In the genomic region with DNA sequence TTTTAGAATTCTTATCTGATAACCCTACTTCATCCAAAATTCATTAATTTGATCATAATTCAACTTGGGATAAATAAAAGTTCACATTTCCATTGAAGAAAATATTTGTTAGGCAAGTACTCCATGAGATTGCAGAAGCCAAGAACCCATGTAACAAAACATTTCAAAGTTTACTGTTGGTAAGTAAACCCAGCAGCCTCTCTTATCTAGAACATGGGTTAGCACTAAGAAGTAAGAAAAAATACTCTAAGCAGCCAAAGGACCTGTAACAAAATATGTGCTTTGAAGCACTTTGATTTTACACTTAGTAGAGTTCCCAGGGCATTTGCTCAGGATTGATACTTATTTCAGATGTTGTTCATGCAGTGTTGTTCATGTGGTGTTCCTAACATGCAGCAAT, we compare ENCODE assay signal across 22 cellular contexts. TPM values are rescaled to one million over a fixed set of nuclear protein-coding genes. Genes with fewer than 3 reads are reported as not detected.
DNase-seq lines count a peak whose midpoint lies in the region; ATAC-seq and TF ChIP-seq lines count a peak whose summit lies in the region.
"Had no signal": no experiment of that assay in that cellular context is flagged by ENCODE, and none has a peak within 500 bp of the region (broad histone marks: within the 10 kb centered on the region; RNA-seq: fewer than 3 reads in every experiment).

No MANE protein-coding gene starts in this region.

- peak overlapping the region; percentile 16 for H3K4me2 ChIP-seq in hepatocyte

- no peaks in the 10 kb centered on the region for H3K36me3 ChIP-seq in CD8-positive, alpha-beta memory T cell (ENCODE audit: insufficient read depth, low read length)
- no peaks in the 10 kb centered on the region for H3K36me3 ChIP-seq in hepatocyte (replicated peaks; ENCODE audit: insufficient read depth, low read depth)
- H3K36me3 ChIP-seq: cardiac muscle cell, ovary, transverse colon had no signal

- no peak overlapping the region for H3K27ac ChIP-seq in CD8-positive, alpha-beta memory T cell (ENCODE audit: low read depth, low read length)
- H3K27ac ChIP-seq in hepatocyte, result no peak overlapping the region
- H3K27ac ChIP-seq: C4-2B, cardiac muscle cell, ovary, transverse colon had no signal

- H3K27ac Mint-ChIP-seq in activated T-cell treated with anti-CD3 and anti-CD28 coated beads, Interleukin-2, amount 50 U/mL, for 24 hours, result peak overlapping the region; percentile 26
- peak overlapping the region in 5 of 8 donors; percentile 8 to 62 (median 17) for H3K27ac Mint-ChIP-seq in CD8-positive, alpha-beta memory T cell
- H3K27ac Mint-ChIP-seq in stimulated activated memory B cell treated with anti-CD40 and anti-IgM and Interleukin-4, amounts not matched to agents 10 μg/mL and 1 μg/mL and 100 μg/mL, for 72 hours, result peak overlapping the region; percentile 18

- H3K79me2 ChIP-seq in hepatocyte, result peaks cover 100% of the 10 kb centered on the region

- H3K4me1 Mint-ChIP-seq in activated T-cell treated with anti-CD3 and anti-CD28 coated beads, Interleukin-2, amount 50 U/mL, for 24 hours (ENCODE audit: low read depth), result peaks cover 85% of the 10 kb centered on the region
- H3K4me1 Mint-ChIP-seq in CD8-positive, alpha-beta memory T cell, result peaks cover 86 to 95% (median 93%) of the 10 kb centered on the region in 3 donors
- H3K4me1 Mint-ChIP-seq in stimulated activated memory B cell treated with anti-CD40 and anti-IgM and Interleukin-4, amounts not matched to agents 10 μg/mL and 1 μg/mL and 100 μg/mL, for 72 hours, result peaks cover 86% of the 10 kb centered on the region

- CTCF ChIA-PET in CD8-positive, alpha-beta memory T cell (lab: Charles Lee), result no interaction called here

- POLR2A ChIA-PET in CD8-positive, alpha-beta memory T cell (lab: Charles Lee), result no interaction called here

- ATAC-seq in stimulated activated memory B cell treated with anti-CD40 and anti-IgM and Interleukin-4, amounts not matched to agents 10 μg/mL and 1 μg/mL and 100 μg/mL, for 72 hours, result no peak
- ATAC-seq in GM18909 (IDR thresholded peaks at IDR 0.05; ENCODE audit: poor library complexity, unreplicated experiment), result no peak
- ATAC-seq: natural killer cell had no signal

- H2AFZ ChIP-seq in hepatocyte, result no peak overlapping the region

- no peak for DNase-seq in activated T-cell treated with anti-CD3 and anti-CD28 coated beads, Interleukin-2, amount 50 U/mL, for 24 hours
- DNase-seq in activated T-cell treated with anti-CD3 and anti-CD28 coated beads, Interleukin-2, amount 50 U/mL, for 48 hours, result no peak
- DNase-seq in CD8-positive, alpha-beta memory T cell, result no peak
- DNase-seq in hepatocyte (ENCODE audit: low spot score) (no peak), cerebellar cortex (ENCODE audit: low spot score) (no peak)
- DNase-seq in stimulated activated naive CD4-positive, alpha-beta T cell treated with Interleukin-2 at 50 U/mL for 16 hours (lab: John Stamatoyannopoulos, UW), result no peak
- DNase-seq: ACHN; KBM-7; mesendoderm; MV-4-11; natural killer cell; NCI-H1694; NCI-H526 treated with DMSO at 0.1 percent for 48 hours; ovary; right cardiac atrium; stimulated activated CD4-positive, alpha-beta T cell treated with anti-CD3 and anti-CD28 coated beads, Interleukin-12 subunit alpha, Interleukin-12 subunit beta, amount 100 ng/mL, for 4 hours; stimulated activated CD4-positive, alpha-beta T cell treated with anti-CD3 and anti-CD28 coated beads, Interleukin-4, amount 100 ng/mL, for 4 hours; transverse colon had no signal

- no peaks in the 10 kb centered on the region for H3K9me3 ChIP-seq in CD8-positive, alpha-beta memory T cell (ENCODE audit: low read length)
- H3K9me3 ChIP-seq in hepatocyte (ENCODE audit: low read depth), result no peaks in the 10 kb centered on the region
- H3K9me3 ChIP-seq: ovary, transverse colon had no signal

- no peaks in the 10 kb centered on the region for H3K27me3 ChIP-seq in CD8-positive, alpha-beta memory T cell (ENCODE audit: insufficient read depth, low read length, poor library complexity, severe bottlenecking)
- H3K27me3 ChIP-seq in hepatocyte, result no peaks in the 10 kb centered on the region
- H3K27me3 ChIP-seq: cardiac muscle cell, ovary, transverse colon had no signal

- H3K4me1 ChIP-seq in CD8-positive, alpha-beta memory T cell (ENCODE audit: insufficient read depth, low read length), result peaks cover 81% of the 10 kb centered on the region
- peaks cover 31% of the 10 kb centered on the region for H3K4me1 ChIP-seq in hepatocyte (ENCODE audit: insufficient read depth)

- no peak overlapping the region for H3K4me3 Mint-ChIP-seq in activated T-cell treated with anti-CD3 and anti-CD28 coated beads, Interleukin-2, amount 50 U/mL, for 24 hours
- peak overlapping the region in 5 of 7 donors; percentile 8 to 79 (median 13) for H3K4me3 Mint-ChIP-seq in CD8-positive, alpha-beta memory T cell
- no peak overlapping the region for H3K4me3 Mint-ChIP-seq in stimulated activated memory B cell treated with anti-CD40 and anti-IgM and Interleukin-4, amounts not matched to agents 10 μg/mL and 1 μg/mL and 100 μg/mL, for 72 hours
- H3K4me3 Mint-ChIP-seq: natural killer cell had no signal

- H3K27me3 Mint-ChIP-seq in activated T-cell treated with anti-CD3 and anti-CD28 coated beads, Interleukin-2, amount 50 U/mL, for 24 hours, result no peaks in the 10 kb centered on the region
- H3K27me3 Mint-ChIP-seq in CD8-positive, alpha-beta memory T cell, result no peaks in the 10 kb centered on the region
- H3K27me3 Mint-ChIP-seq in stimulated activated memory B cell treated with anti-CD40 and anti-IgM and Interleukin-4, amounts not matched to agents 10 μg/mL and 1 μg/mL and 100 μg/mL, for 72 hours, result no peaks in the 10 kb centered on the region

- peak overlapping the region; percentile 14 for H3K4me3 ChIP-seq in CD8-positive, alpha-beta memory T cell (ENCODE audit: low read length)
- H3K4me3 ChIP-seq in hepatocyte, result no peak overlapping the region
- H3K4me3 ChIP-seq: cardiac muscle cell, ovary, transverse colon had no signal

- H4K20me1 ChIP-seq in hepatocyte (ENCODE audit: insufficient read depth, poor library complexity, severe bottlenecking), result peaks cover 53% of the 10 kb centered on the region

- TF ChIP-seq CTCF in hepatocyte (IDR thresholded peaks at IDR 0.05; ENCODE audit: poor library complexity), result no peak

- H3K36me3 Mint-ChIP-seq in activated T-cell treated with anti-CD3 and anti-CD28 coated beads, Interleukin-2, amount 50 U/mL, for 24 hours (ENCODE audit: low read depth), result peaks cover 14% of the 10 kb centered on the region
- peaks cover 0 to 16% (median 3%) of the 10 kb centered on the region in 3 donors for H3K36me3 Mint-ChIP-seq in CD8-positive, alpha-beta memory T cell
- peaks cover 24% of the 10 kb centered on the region for H3K36me3 Mint-ChIP-seq in stimulated activated memory B cell treated with anti-CD40 and anti-IgM and Interleukin-4, amounts not matched to agents 10 μg/mL and 1 μg/mL and 100 μg/mL, for 72 hours
- H3K36me3 Mint-ChIP-seq: natural killer cell had no signal

- H3K9me2 ChIP-seq in hepatocyte (replicated peaks; ENCODE audit: insufficient read depth), result no peaks in the 10 kb centered on the region

- no peaks in the 10 kb centered on the region for H3K9me3 Mint-ChIP-seq in activated T-cell treated with anti-CD3 and anti-CD28 coated beads, Interleukin-2, amount 50 U/mL, for 24 hours
- H3K9me3 Mint-ChIP-seq in CD8-positive, alpha-beta memory T cell, result no peaks in the 10 kb centered on the region
- no peaks in the 10 kb centered on the region for H3K9me3 Mint-ChIP-seq in stimulated activated memory B cell treated with anti-CD40 and anti-IgM and Interleukin-4, amounts not matched to agents 10 μg/mL and 1 μg/mL and 100 μg/mL, for 72 hours
- H3K9me3 Mint-ChIP-seq: natural killer cell had no signal

RNA-seq across cellular contexts. Expression of a gene that starts 8.7 kb away (rescaled TPM):
- 10 to 100 TPM; 18.1 to 18.7 TPM for total RNA-seq in CD8-positive, alpha-beta memory T cell
- 34.6 TPM for polyA plus RNA-seq in CD8-positive, alpha-beta memory T cell
- total RNA-seq in hepatocyte, result 36.0 and 38.2 TPM in 2 replicates
- 11.2 and 12.0 TPM in 2 replicates for polyA plus RNA-seq in hepatocyte

Comparison
In these comparisons a context has a peak if more than half of its experiments do, and no peak if none do; other contexts are left out.
1. H3K4me3 Mint-ChIP-seq: peak in CD8-positive, alpha-beta memory T cell (5 of 7); none in activated T-cell treated with anti-CD3 and anti-CD28 coated beads, Interleukin-2, amount 50 U/mL, for 24 hours (single experiment) and stimulated activated memory B cell treated with anti-CD40 and anti-IgM and Interleukin-4, amounts not matched to agents 10 μg/mL and 1 μg/mL and 100 μg/mL, for 72 hours (single experiment).
2. Peak in every context shown above with its lines, with median percentiles within 50 percentile points of each other: H3K27ac Mint-ChIP-seq.